23 cellular contexts compared by ENCODE assay signal in genomic region chr2:230772189-230772588, GRCh38. TPM values are rescaled to one million over a fixed set of nuclear protein-coding genes. Genes with fewer than 3 reads are reported as not detected.
DNase-seq lines count a peak whose midpoint lies in the region; ATAC-seq, FAIRE-seq and TF ChIP-seq lines count a peak whose summit lies in the region.
"Had no signal": no experiment of that assay in that cellular context is flagged by ENCODE, and none has a peak within 500 bp of the region (broad histone marks: within the 10 kb centered on the region; RNA-seq: fewer than 3 reads in every experiment).

No MANE protein-coding gene starts in this region.

- no peak overlapping the region for H3K4me3 ChIP-seq in HepG2 (replicated peaks in 1 of 3; ENCODE audit: insufficient read depth in 1 of 3, low read depth in 2 of 3, low read length in 3 of 3)
- H3K4me3 ChIP-seq in right lobe of liver: no peak overlapping the region
- H3K4me3 ChIP-seq in esophagus muscularis mucosa: no peak overlapping the region
- H3K4me3 ChIP-seq: Peyer's patch had no signal

- H3K9me3 Mint-ChIP-seq in T-helper 2 cell treated with Interferon-gamma antibody and Interleukin-4, amounts not matched to agents 5 μg/mL and 100 μg/mL, for 36 hours: no peaks in the 10 kb centered on the region
- H3K9me3 Mint-ChIP-seq in activated naive CD8-positive, alpha-beta T cell treated with anti-CD3 and anti-CD28 coated beads, Interleukin-2, amount 10 ng/mL, durations not matched to agents 7 days and 5 days: no peaks in the 10 kb centered on the region
- H3K9me3 Mint-ChIP-seq: CD14-positive monocyte had no signal

- peak overlapping the region; percentile 5 for H3K27ac Mint-ChIP-seq in T-helper 2 cell treated with Interferon-gamma antibody and Interleukin-4, amounts not matched to agents 5 μg/mL and 100 μg/mL, for 36 hours
- H3K27ac Mint-ChIP-seq in activated naive CD8-positive, alpha-beta T cell treated with anti-CD3 and anti-CD28 coated beads, Interleukin-2, amount 10 ng/mL, durations not matched to agents 7 days and 5 days: peak overlapping the region; percentile 36

- peak overlapping the region; percentile 51 for H3K4me3 Mint-ChIP-seq in T-helper 2 cell treated with Interferon-gamma antibody and Interleukin-4, amounts not matched to agents 5 μg/mL and 100 μg/mL, for 36 hours
- H3K4me3 Mint-ChIP-seq in activated naive CD8-positive, alpha-beta T cell treated with anti-CD3 and anti-CD28 coated beads, Interleukin-2, amount 10 ng/mL, durations not matched to agents 7 days and 5 days: peak overlapping the region; percentile 8
- H3K4me3 Mint-ChIP-seq: CD14-positive monocyte had no signal

- H4K20me1 ChIP-seq in HepG2 (ENCODE audit: insufficient read depth, low read length): no peaks in the 10 kb centered on the region

- H3K4me1 Mint-ChIP-seq in T-helper 2 cell treated with Interferon-gamma antibody and Interleukin-4, amounts not matched to agents 5 μg/mL and 100 μg/mL, for 36 hours (ENCODE audit: low read depth): peaks cover 78% of the 10 kb centered on the region
- H3K4me1 Mint-ChIP-seq in activated naive CD8-positive, alpha-beta T cell treated with anti-CD3 and anti-CD28 coated beads, Interleukin-2, amount 10 ng/mL, durations not matched to agents 7 days and 5 days: peaks cover 71% of the 10 kb centered on the region

- intact Hi-C loops in HepG2 (cut with micrococcal nuclease; ENCODE audit: unreplicated experiment) (no loop called here), right lobe of liver (cut with DNase I) (no loop called here), esophagus muscularis mucosa (cut with DNase I) (no loop called here)

- TF ChIP-seq POLR2A in HepG2 (IDR thresholded peaks at IDR 0.05; ENCODE audit: insufficient read depth in 1 of 2, low read depth in 2 of 2, low read length in 2 of 2) (no peak), right lobe of liver (IDR thresholded peaks at IDR 0.05) (no peak), esophagus muscularis mucosa (IDR thresholded peaks at IDR 0.05; ENCODE audit: low read depth) (no peak)

- TF ChIP-seq RAD21 in HepG2 (CRISPR knock-in tag; IDR thresholded peaks at IDR 0.05): no peak

- DNase-seq in HepG2 (ENCODE audit: low spot score): no peak
- no peak for DNase-seq in right lobe of liver
- DNase-seq in T-helper 2 cell treated with Interferon-gamma antibody and Interleukin-4, amounts not matched to agents 5 μg/mL and 100 μg/mL, for 36 hours (ENCODE audit: low spot score): no peak
- no peak for DNase-seq in activated naive CD8-positive, alpha-beta T cell treated with anti-CD3 and anti-CD28 coated beads, Interleukin-2, amount 10 ng/mL, durations not matched to agents 7 days and 5 days
- DNase-seq in effector CD8-positive, alpha-beta T cell (lab: John Stamatoyannopoulos, UW): no peak
- no peak for DNase-seq in esophagus muscularis mucosa (ENCODE audit: extremely low spot score)
- DNase-seq: ACHN, AML-193, Calu3, DMS53, H7, IMR-90, Kasumi-1, NCI-H1105, NCI-H1694, NCI-H2107, NCI-H2227 treated with DMSO at 0.1 percent for 48 hours, NCI-H524 treated with DMSO at 0.1 percent for 48 hours, Peyer's patch, SHP77 treated with DMSO at 0.1 percent for 48 hours had no signal

- H3K9me3 ChIP-seq in HepG2 (ENCODE audit: low read length) (no peaks in the 10 kb centered on the region), right lobe of liver (no peaks in the 10 kb centered on the region), esophagus muscularis mucosa (no peaks in the 10 kb centered on the region)
- H3K9me3 ChIP-seq: Peyer's patch had no signal

- CTCF ChIA-PET in HepG2 (lab: Yijun Ruan, JAX; ENCODE audit: low intra/inter-chr PET ratio, low total read pairs): no interaction called here

- peaks cover 69% of the 10 kb centered on the region for H3K36me3 Mint-ChIP-seq in T-helper 2 cell treated with Interferon-gamma antibody and Interleukin-4, amounts not matched to agents 5 μg/mL and 100 μg/mL, for 36 hours (ENCODE audit: low read depth)
- H3K36me3 Mint-ChIP-seq in activated naive CD8-positive, alpha-beta T cell treated with anti-CD3 and anti-CD28 coated beads, Interleukin-2, amount 10 ng/mL, durations not matched to agents 7 days and 5 days: peaks cover 63% of the 10 kb centered on the region

- H3K36me3 ChIP-seq in HepG2 (replicated peaks in 1 of 2; ENCODE audit: control insufficient read depth in 1 of 2, insufficient read depth in 2 of 2, low read length in 2 of 2) (peaks cover 4 to 8% of the 10 kb centered on the region in 2 experiments; a peak in 4 of 5 replicates), right lobe of liver (no peaks in the 10 kb centered on the region), esophagus muscularis mucosa (peaks cover 0 to 6% (median 0%) of the 10 kb centered on the region in 4 donors)
- H3K36me3 ChIP-seq: Peyer's patch had no signal

- no peak overlapping the region for H3K9ac ChIP-seq in HepG2 (ENCODE audit: insufficient read depth, low read depth, low read length)

- peaks cover 3% of the 10 kb centered on the region for H3K79me2 ChIP-seq in HepG2 (ENCODE audit: insufficient read depth, low read length)

- ATAC-seq in HepG2: no peak
- ATAC-seq in right lobe of liver: no peak
- no peak for ATAC-seq in activated naive CD8-positive, alpha-beta T cell treated with anti-CD3 and anti-CD28 coated beads, Interleukin-2, amount 10 ng/mL, durations not matched to agents 7 days and 5 days (ENCODE audit: low read depth)
- ATAC-seq in GM21619 (IDR thresholded peaks at IDR 0.05; ENCODE audit: unreplicated experiment): no peak

- no peak overlapping the region for H3K4me2 ChIP-seq in HepG2 (ENCODE audit: low read depth, low read length)

- TF ChIP-seq EP300 in HepG2 (IDR thresholded peaks at IDR 0.05; ENCODE audit: low read depth in 2 of 2, low read length in 2 of 2): no peak
- TF ChIP-seq EP300 in HepG2 (CRISPR knock-in tag; IDR thresholded peaks at IDR 0.05; ENCODE audit: borderline replicate concordance): no peak
- no peak for TF ChIP-seq EP300 in esophagus muscularis mucosa (IDR thresholded peaks at IDR 0.05)

- no peak for FAIRE-seq in HepG2 (lab: Jason Lieb, UNC)
- FAIRE-seq: GM19239 had no signal

- in situ Hi-C loops in HepG2 (cut with HindIII; ENCODE audit: extremely low pct_ligation_motif_present, low pct_unique_long_range_greater_than_20kb): no loop called here

- no peak overlapping the region for H3K27ac ChIP-seq in HepG2 (ENCODE audit: extremely low read length, insufficient read depth, low read length)
- no peak overlapping the region for H3K27ac ChIP-seq in right lobe of liver
- no peak overlapping the region for H3K27ac ChIP-seq in esophagus muscularis mucosa (replicated peaks in 1 of 4)
- H3K27ac ChIP-seq: Peyer's patch had no signal

- H3K27me3 ChIP-seq in HepG2 (ENCODE audit: control insufficient read depth in 1 of 2, insufficient read depth in 2 of 2, low read length in 2 of 2) (no peaks in the 10 kb centered on the region), right lobe of liver (no peaks in the 10 kb centered on the region), esophagus muscularis mucosa (no peaks in the 10 kb centered on the region)
- H3K27me3 ChIP-seq: Peyer's patch had no signal

- BruUV-seq in HepG2 (replicated peaks; lab: Mats Ljungman, UMichigan): no TSS peak

- H3K27me3 Mint-ChIP-seq in T-helper 2 cell treated with Interferon-gamma antibody and Interleukin-4, amounts not matched to agents 5 μg/mL and 100 μg/mL, for 36 hours (ENCODE audit: low read depth): no peaks in the 10 kb centered on the region
- no peaks in the 10 kb centered on the region for H3K27me3 Mint-ChIP-seq in activated naive CD8-positive, alpha-beta T cell treated with anti-CD3 and anti-CD28 coated beads, Interleukin-2, amount 10 ng/mL, durations not matched to agents 7 days and 5 days

- no peaks in the 10 kb centered on the region for H3K4me1 ChIP-seq in HepG2 (ENCODE audit: insufficient read depth, low read length)
- H3K4me1 ChIP-seq in right lobe of liver: no peaks in the 10 kb centered on the region
- peaks cover 19 to 32% (median 23%) of the 10 kb centered on the region in 4 donors for H3K4me1 ChIP-seq in esophagus muscularis mucosa

- TF ChIP-seq CTCF in HepG2 (CRISPR knock-in tag; IDR thresholded peaks at IDR 0.05) (no peak), right lobe of liver (IDR thresholded peaks at IDR 0.05) (no peak), esophagus muscularis mucosa (IDR thresholded peaks at IDR 0.05) (no peak)

- H2AFZ ChIP-seq in HepG2 (ENCODE audit: low read length): no peak overlapping the region

- POLR2A ChIA-PET in HepG2 (lab: Yijun Ruan, JAX): no interaction called here
- POLR2A ChIA-PET in activated naive CD8-positive, alpha-beta T cell treated with anti-CD3 and anti-CD28 coated beads, Interleukin-2, amount 10 ng/mL, durations not matched to agents 7 days and 5 days (lab: Charles Lee): interaction anchor here (0.7 to 1.8 kb wide), 6 partner anchors 9 to 408 kb away, joined by 3 to 6 read pairs (median 4); no protein-coding TSS in a partner anchor

- WGBS in HepG2 (ENCODE audit: low lambda C conversion rate): 93% methylated on average over 2 of the region's 2 CpGs
- WGBS in right lobe of liver (ENCODE audit: insufficient coverage, low coverage, low lambda C conversion rate, missing lambda C conversion rate): 100% methylated on average over 2 of the region's 2 CpGs
- WGBS in esophagus muscularis mucosa: 100% methylated on average over 2 of the region's 2 CpGs

RNA-seq across cellular contexts. Expression of gene CAB39, which starts 59.5 kb away (rescaled TPM):
- total RNA-seq in HepG2 (2016; rRNA removed; fragmentation: Illumina TruSeq; extraction: Trizol) (45.3 and 59.5 TPM in 2 replicates), right lobe of liver (10 to 100 TPM; 25.3 to 32.4 (median 27.8) TPM), esophagus muscularis mucosa (100 to 1,000 TPM in 1 of 4 donors, 10 to 100 TPM in 3; 73.6 to 105 (median 83.9) TPM)
- 9.2 and 9.7 TPM in 2 replicates for total RNA-seq in HepG2 (2016; cell fraction: cytosol; rRNA removed; fragmentation: Illumina TruSeq; extraction: Trizol; ENCODE audit: low read depth)
- total RNA-seq in HepG2 (2016; cell fraction: insoluble cytoplasmic fraction; rRNA removed; fragmentation: Illumina TruSeq; extraction: Trizol): 46.6 and 55.2 TPM in 2 replicates
- total RNA-seq in HepG2 (2016; cell fraction: membrane; rRNA removed; fragmentation: Illumina TruSeq; extraction: Trizol): 21.6 and 23.9 TPM in 2 replicates
- total RNA-seq in HepG2 (2016; cell fraction: nucleus; rRNA removed; fragmentation: Illumina TruSeq; extraction: Trizol): 33.9 and 39.0 TPM in 2 replicates
- 18.8 and 19.3 TPM in 2 replicates for polyA plus RNA-seq in HepG2 (2011; rRNA removed)
- polyA plus RNA-seq in HepG2 (2011; cell fraction: cytosol; rRNA removed): 8.2 and 15.0 TPM in 2 replicates
- polyA plus RNA-seq in HepG2 (2011; cell fraction: nucleus; rRNA removed): 10.7 and 15.8 TPM in 2 replicates
- 26.1 and 26.8 TPM in 2 replicates for polyA plus RNA-seq in HepG2 (2012)
- 2.2 and 2.5 TPM in 2 replicates for polyA plus RNA-seq in HepG2 (2016; cell fraction: cytosol; fragmentation: Illumina TruSeq; extraction: Trizol; ENCODE audit: low read depth)
- 44.1 and 46.7 TPM in 2 replicates for polyA plus RNA-seq in HepG2 (2016; cell fraction: insoluble cytoplasmic fraction; fragmentation: Illumina TruSeq; extraction: Trizol; ENCODE audit: low read depth)
- 10.7 and 11.2 TPM in 2 replicates for polyA plus RNA-seq in HepG2 (2016; cell fraction: membrane; fragmentation: Illumina TruSeq; extraction: Trizol; ENCODE audit: low read depth)
- 30.1 and 35.6 TPM in 2 replicates for polyA plus RNA-seq in HepG2 (2016; cell fraction: nucleus; fragmentation: Illumina TruSeq; extraction: Trizol; ENCODE audit: insufficient read depth, low read depth)
- 20.0 and 27.9 TPM in 2 replicates for polyA minus RNA-seq in HepG2 (2011; rRNA and poly(A)+ RNA removed; ENCODE audit: low replicate concordance)
- polyA minus RNA-seq in HepG2 (2011; cell fraction: cytosol; rRNA and poly(A)+ RNA removed): 24.9 and 29.5 TPM in 2 replicates
- 29.0 and 50.4 TPM in 2 replicates for polyA minus RNA-seq in HepG2 (2011; cell fraction: nucleus; rRNA and poly(A)+ RNA removed)
- 100 to 1,000 TPM; 138 to 143 TPM for total RNA-seq in activated naive CD8-positive, alpha-beta T cell treated with anti-CD3 and anti-CD28 coated beads, Interleukin-2, amount 10 ng/mL, durations not matched to agents 7 days and 5 days
